ENCODE assay signal across 22 cellular contexts in genomic region chr11:12321217-12321937, GRCh38. TPM values are rescaled to one million over a fixed set of nuclear protein-coding genes. Genes with fewer than 3 reads are reported as not detected.
DNase-seq lines count a peak whose midpoint lies in the region; ATAC-seq, FAIRE-seq and TF ChIP-seq lines count a peak whose summit lies in the region.
"Had no signal": no experiment of that assay in that cellular context is flagged by ENCODE, and none has a peak within 500 bp of the region (broad histone marks: within the 10 kb centered on the region; RNA-seq: fewer than 3 reads in every experiment).

No MANE protein-coding gene starts in this region.

- ATAC-seq in activated naive CD8-positive, alpha-beta T cell treated with anti-CD3 and anti-CD28 coated beads, Interleukin-2, amount 10 ng/mL, durations not matched to agents 7 days and 5 days (ENCODE audit: low read depth): peak; percentile 66
- ATAC-seq: activated CD8-positive, alpha-beta memory T cell treated with anti-CD3 and anti-CD28 coated beads, Interleukin-2, amount 10 ng/mL, durations not matched to agents 7 days and 5 days; activated naive CD8-positive, alpha-beta T cell treated with anti-CD3 and anti-CD28 coated beads, Interleukin-2, amount 50 U/mL, for 24 hours; left lobe of liver; psoas muscle; SK-N-SH treated with all-trans-retinoic acid at 6 μM for 48 hours; stimulated activated naive CD8-positive, alpha-beta T cell treated with anti-CD3 and anti-CD28 coated beads, Interleukin-15, amount 100 ng/mL, for 72 hours; upper lobe of right lung had no signal

- no peak for FAIRE-seq in GM12892 (lab: Jason Lieb, UNC)
- FAIRE-seq: GM18507 had no signal

- peaks cover 5% of the 10 kb centered on the region for H3K9me3 Mint-ChIP-seq in activated naive CD8-positive, alpha-beta T cell treated with anti-CD3 and anti-CD28 coated beads, Interleukin-2, amount 10 ng/mL, durations not matched to agents 7 days and 5 days
- H3K9me3 Mint-ChIP-seq in activated naive CD8-positive, alpha-beta T cell treated with anti-CD3 and anti-CD28 coated beads for 36 hours: peaks cover 5% of the 10 kb centered on the region
- peaks cover 6% of the 10 kb centered on the region for H3K9me3 Mint-ChIP-seq in type B pancreatic cell

- H3K27ac Mint-ChIP-seq in activated naive CD8-positive, alpha-beta T cell treated with anti-CD3 and anti-CD28 coated beads, Interleukin-2, amount 10 ng/mL, durations not matched to agents 7 days and 5 days: no peak overlapping the region
- H3K27ac Mint-ChIP-seq in activated naive CD8-positive, alpha-beta T cell treated with anti-CD3 and anti-CD28 coated beads for 36 hours: no peak overlapping the region
- H3K27ac Mint-ChIP-seq in type B pancreatic cell: peak overlapping the region; percentile 47
- H3K27ac Mint-ChIP-seq: activated B cell treated with CpG ODN at 0.5 μM for 24 hours; activated CD8-positive, alpha-beta memory T cell treated with anti-CD3 and anti-CD28 coated beads, Interleukin-2, amount 10 ng/mL, durations not matched to agents 7 days and 5 days; activated naive CD8-positive, alpha-beta T cell treated with anti-CD3 and anti-CD28 coated beads, Interleukin-2, amount 50 U/mL, for 24 hours; endodermal cell; stimulated activated naive CD8-positive, alpha-beta T cell treated with anti-CD3 and anti-CD28 coated beads, Interleukin-15, amount 100 ng/mL, for 72 hours had no signal

- peaks cover 4% of the 10 kb centered on the region for H3K27me3 Mint-ChIP-seq in activated naive CD8-positive, alpha-beta T cell treated with anti-CD3 and anti-CD28 coated beads, Interleukin-2, amount 10 ng/mL, durations not matched to agents 7 days and 5 days
- peaks cover 4% of the 10 kb centered on the region for H3K27me3 Mint-ChIP-seq in activated naive CD8-positive, alpha-beta T cell treated with anti-CD3 and anti-CD28 coated beads for 36 hours
- H3K27me3 Mint-ChIP-seq in type B pancreatic cell: no peaks in the 10 kb centered on the region
- H3K27me3 Mint-ChIP-seq: activated CD8-positive, alpha-beta memory T cell treated with anti-CD3 and anti-CD28 coated beads, Interleukin-2, amount 10 ng/mL, durations not matched to agents 7 days and 5 days; stimulated activated naive CD8-positive, alpha-beta T cell treated with anti-CD3 and anti-CD28 coated beads, Interleukin-15, amount 100 ng/mL, for 72 hours had no signal

- no peak for TF ChIP-seq POLR2A in GM12892 (IDR thresholded peaks at IDR 0.05; ENCODE audit: low read depth, low read length)

- DNase-seq in activated naive CD8-positive, alpha-beta T cell treated with anti-CD3 and anti-CD28 coated beads, Interleukin-2, amount 10 ng/mL, durations not matched to agents 7 days and 5 days: no peak
- DNase-seq in activated naive CD8-positive, alpha-beta T cell treated with anti-CD3 and anti-CD28 coated beads for 36 hours: no peak
- DNase-seq in NCI-H69 (lab: John Stamatoyannopoulos, UW) (peak; percentile 86), left kidney (ENCODE audit: low read depth, low spot score) (peak; percentile 18), type B pancreatic cell (ENCODE audit: extremely low spot score, unreplicated experiment) (no peak), SIG-M5 treated with dmso at 0.1 percent for 504 hours (lab: John Stamatoyannopoulos, UW; ENCODE audit: unreplicated experiment) (no peak), GM12892 (ENCODE audit: insufficient read length) (no peak)
- DNase-seq: activated B cell treated with CpG ODN at 0.5 μM for 24 hours; activated CD8-positive, alpha-beta memory T cell treated with anti-CD3 and anti-CD28 coated beads, Interleukin-2, amount 10 ng/mL, durations not matched to agents 7 days and 5 days; activated naive CD8-positive, alpha-beta T cell treated with anti-CD3 and anti-CD28 coated beads, Interleukin-2, amount 50 U/mL, for 24 hours; colonic mucosa; endodermal cell; MG63; NK-92 treated with Interleukin-12 subunit alpha and Interleukin-12 subunit beta, amount 100 ng/mL, for 24 hours; psoas muscle; stimulated activated CD4-positive, alpha-beta T cell treated with anti-CD3 and anti-CD28 coated beads, Interleukin-4, amount 100 ng/mL, for 4 hours; stimulated activated naive CD8-positive, alpha-beta T cell treated with anti-CD3 and anti-CD28 coated beads, Interleukin-15, amount 100 ng/mL, for 72 hours; T-helper 9 cell; upper lobe of right lung had no signal

- H3K36me3 Mint-ChIP-seq in activated naive CD8-positive, alpha-beta T cell treated with anti-CD3 and anti-CD28 coated beads, Interleukin-2, amount 10 ng/mL, durations not matched to agents 7 days and 5 days: no peaks in the 10 kb centered on the region
- H3K36me3 Mint-ChIP-seq in activated naive CD8-positive, alpha-beta T cell treated with anti-CD3 and anti-CD28 coated beads for 36 hours: peaks cover 1% of the 10 kb centered on the region
- H3K36me3 Mint-ChIP-seq in type B pancreatic cell: no peaks in the 10 kb centered on the region
- H3K36me3 Mint-ChIP-seq: activated CD8-positive, alpha-beta memory T cell treated with anti-CD3 and anti-CD28 coated beads, Interleukin-2, amount 10 ng/mL, durations not matched to agents 7 days and 5 days had no signal

- POLR2A ChIA-PET in activated naive CD8-positive, alpha-beta T cell treated with anti-CD3 and anti-CD28 coated beads, Interleukin-2, amount 10 ng/mL, durations not matched to agents 7 days and 5 days (lab: Charles Lee): no interaction called here

- H3K4me3 Mint-ChIP-seq in activated naive CD8-positive, alpha-beta T cell treated with anti-CD3 and anti-CD28 coated beads, Interleukin-2, amount 10 ng/mL, durations not matched to agents 7 days and 5 days: no peak overlapping the region
- H3K4me3 Mint-ChIP-seq in activated naive CD8-positive, alpha-beta T cell treated with anti-CD3 and anti-CD28 coated beads for 36 hours: no peak overlapping the region
- H3K4me3 Mint-ChIP-seq in type B pancreatic cell: peak overlapping the region; percentile 43
- H3K4me3 Mint-ChIP-seq: activated B cell treated with CpG ODN at 0.5 μM for 24 hours; activated CD8-positive, alpha-beta memory T cell treated with anti-CD3 and anti-CD28 coated beads, Interleukin-2, amount 10 ng/mL, durations not matched to agents 7 days and 5 days; activated naive CD8-positive, alpha-beta T cell treated with anti-CD3 and anti-CD28 coated beads, Interleukin-2, amount 50 U/mL, for 24 hours; endodermal cell; stimulated activated naive CD8-positive, alpha-beta T cell treated with anti-CD3 and anti-CD28 coated beads, Interleukin-15, amount 100 ng/mL, for 72 hours had no signal

- TF ChIP-seq CTCF in type B pancreatic cell (conservative IDR thresholded peaks at IDR 0.05): no peak

- H3K4me1 Mint-ChIP-seq in activated naive CD8-positive, alpha-beta T cell treated with anti-CD3 and anti-CD28 coated beads, Interleukin-2, amount 10 ng/mL, durations not matched to agents 7 days and 5 days: peaks cover 15% of the 10 kb centered on the region
- peaks cover 11% of the 10 kb centered on the region for H3K4me1 Mint-ChIP-seq in activated naive CD8-positive, alpha-beta T cell treated with anti-CD3 and anti-CD28 coated beads for 36 hours
- H3K4me1 Mint-ChIP-seq in type B pancreatic cell (ENCODE audit: unreplicated experiment): peaks cover 35% of the 10 kb centered on the region
- H3K4me1 Mint-ChIP-seq: activated B cell treated with CpG ODN at 0.5 μM for 24 hours; activated naive CD8-positive, alpha-beta T cell treated with anti-CD3 and anti-CD28 coated beads, Interleukin-2, amount 50 U/mL, for 24 hours; endodermal cell had no signal

RNA-seq across cellular contexts. Expression of gene PARVA, which starts 56.0 kb away (rescaled TPM):
- under 1 TPM; 0.61 to 0.65 TPM for total RNA-seq in activated naive CD8-positive, alpha-beta T cell treated with anti-CD3 and anti-CD28 coated beads, Interleukin-2, amount 10 ng/mL, durations not matched to agents 7 days and 5 days
- under 1 TPM in 1 of 2 experiments, not detected in 1; 0.04 TPM for total RNA-seq in activated naive CD8-positive, alpha-beta T cell treated with anti-CD3 and anti-CD28 coated beads for 36 hours
- total RNA-seq in type B pancreatic cell (ENCODE audit: low replicate concordance): 32.3 and 49.4 TPM in 2 replicates
- not detected for polyA plus RNA-seq in GM12892 (2012; ENCODE audit: missing spikeins)
- total RNA-seq: activated B cell treated with CpG ODN at 0.5 μM for 24 hours; activated CD8-positive, alpha-beta memory T cell treated with anti-CD3 and anti-CD28 coated beads, Interleukin-2, amount 10 ng/mL, durations not matched to agents 7 days and 5 days had no signal

Comparison
In these comparisons a context has a peak if more than half of its experiments do, and no peak if none do; other contexts are left out.
1. DNase-seq: peak in NCI-H69 (single experiment) and left kidney (single experiment); none in activated naive CD8-positive, alpha-beta T cell treated with anti-CD3 and anti-CD28 coated beads, Interleukin-2, amount 10 ng/mL, durations not matched to agents 7 days and 5 days (single experiment), activated naive CD8-positive, alpha-beta T cell treated with anti-CD3 and anti-CD28 coated beads for 36 hours (single experiment), type B pancreatic cell (single experiment), SIG-M5 treated with dmso at 0.1 percent for 504 hours (single experiment) and GM12892 (single experiment).
2. RNA of gene PARVA, which starts 56.0 kb away (total RNA-seq): 32.3 to 49.4 TPM in type B pancreatic cell; 0.61 to 0.65 TPM in activated naive CD8-positive, alpha-beta T cell treated with anti-CD3 and anti-CD28 coated beads, Interleukin-2, amount 10 ng/mL, durations not matched to agents 7 days and 5 days and 0.04 TPM in activated naive CD8-positive, alpha-beta T cell treated with anti-CD3 and anti-CD28 coated beads for 36 hours; every median in the first group is over 10 times any median in the second.